ENCODE assay signal across 1 cellular context in the genomic region with DNA sequence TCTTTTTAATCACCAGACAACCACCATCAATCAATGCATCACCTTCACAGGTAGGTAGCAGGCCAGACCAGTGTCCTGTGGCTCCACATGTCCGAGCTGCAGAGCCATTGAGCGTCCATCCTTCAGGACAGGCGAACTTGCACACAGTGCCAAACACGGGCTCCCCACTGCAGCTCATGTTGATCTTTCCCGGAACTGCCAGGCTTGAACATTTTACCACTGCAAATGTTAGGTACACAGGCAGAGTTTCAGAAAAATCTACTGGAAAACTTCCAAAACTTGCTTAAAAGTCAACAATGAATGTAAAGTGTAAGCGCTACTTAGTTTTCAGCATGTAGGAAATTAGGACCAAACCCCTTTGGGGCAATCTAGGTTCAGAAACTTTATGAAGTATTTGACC.
A peak's percentile ranks its signal among the peaks of the same experiment; 100 is the strongest.
TF ChIP-seq lines count a peak whose summit lies in the region.

No MANE protein-coding gene starts in this region.

TF ChIP-seq in liver, 16 proteins besides CTCF, POLR2A, EP300 and RAD21 (continued from another document):
- TF ChIP-seq, protein P1, sequence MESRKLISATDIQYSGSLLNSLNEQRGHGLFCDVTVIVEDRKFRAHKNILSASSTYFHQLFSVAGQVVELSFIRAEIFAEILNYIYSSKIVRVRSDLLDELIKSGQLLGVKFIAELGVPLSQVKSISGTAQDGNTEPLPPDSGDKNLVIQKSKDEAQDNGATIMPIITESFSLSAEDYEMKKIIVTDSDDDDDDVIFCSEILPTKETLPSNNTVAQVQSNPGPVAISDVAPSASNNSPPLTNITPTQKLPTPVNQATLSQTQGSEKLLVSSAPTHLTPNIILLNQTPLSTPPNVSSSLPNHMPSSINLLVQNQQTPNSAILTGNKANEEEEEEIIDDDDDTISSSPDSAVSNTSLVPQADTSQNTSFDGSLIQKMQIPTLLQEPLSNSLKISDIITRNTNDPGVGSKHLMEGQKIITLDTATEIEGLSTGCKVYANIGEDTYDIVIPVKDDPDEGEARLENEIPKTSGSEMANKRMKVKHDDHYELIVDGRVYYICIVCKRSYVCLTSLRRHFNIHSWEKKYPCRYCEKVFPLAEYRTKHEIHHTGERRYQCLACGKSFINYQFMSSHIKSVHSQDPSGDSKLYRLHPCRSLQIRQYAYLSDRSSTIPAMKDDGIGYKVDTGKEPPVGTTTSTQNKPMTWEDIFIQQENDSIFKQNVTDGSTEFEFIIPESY (IDR thresholded peaks at IDR 0.05): peak; percentile 66
- TF ChIP-seq, protein P2, sequence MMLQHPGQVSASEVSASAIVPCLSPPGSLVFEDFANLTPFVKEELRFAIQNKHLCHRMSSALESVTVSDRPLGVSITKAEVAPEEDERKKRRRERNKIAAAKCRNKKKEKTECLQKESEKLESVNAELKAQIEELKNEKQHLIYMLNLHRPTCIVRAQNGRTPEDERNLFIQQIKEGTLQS (IDR thresholded peaks at IDR 0.05): no peak
- TF ChIP-seq SP1 (IDR thresholded peaks at IDR 0.05): peak; percentile 63
- TF ChIP-seq TAF1 (conservative IDR thresholded peaks at IDR 0.05): no peak
- TF ChIP-seq, protein P3, sequence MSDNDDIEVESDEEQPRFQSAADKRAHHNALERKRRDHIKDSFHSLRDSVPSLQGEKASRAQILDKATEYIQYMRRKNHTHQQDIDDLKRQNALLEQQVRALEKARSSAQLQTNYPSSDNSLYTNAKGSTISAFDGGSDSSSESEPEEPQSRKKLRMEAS (IDR thresholded peaks at IDR 0.05): peak; percentile 88
- peak; percentile 73 for TF ChIP-seq YY1 (IDR thresholded peaks at IDR 0.05)
- TF ChIP-seq, protein P4, sequence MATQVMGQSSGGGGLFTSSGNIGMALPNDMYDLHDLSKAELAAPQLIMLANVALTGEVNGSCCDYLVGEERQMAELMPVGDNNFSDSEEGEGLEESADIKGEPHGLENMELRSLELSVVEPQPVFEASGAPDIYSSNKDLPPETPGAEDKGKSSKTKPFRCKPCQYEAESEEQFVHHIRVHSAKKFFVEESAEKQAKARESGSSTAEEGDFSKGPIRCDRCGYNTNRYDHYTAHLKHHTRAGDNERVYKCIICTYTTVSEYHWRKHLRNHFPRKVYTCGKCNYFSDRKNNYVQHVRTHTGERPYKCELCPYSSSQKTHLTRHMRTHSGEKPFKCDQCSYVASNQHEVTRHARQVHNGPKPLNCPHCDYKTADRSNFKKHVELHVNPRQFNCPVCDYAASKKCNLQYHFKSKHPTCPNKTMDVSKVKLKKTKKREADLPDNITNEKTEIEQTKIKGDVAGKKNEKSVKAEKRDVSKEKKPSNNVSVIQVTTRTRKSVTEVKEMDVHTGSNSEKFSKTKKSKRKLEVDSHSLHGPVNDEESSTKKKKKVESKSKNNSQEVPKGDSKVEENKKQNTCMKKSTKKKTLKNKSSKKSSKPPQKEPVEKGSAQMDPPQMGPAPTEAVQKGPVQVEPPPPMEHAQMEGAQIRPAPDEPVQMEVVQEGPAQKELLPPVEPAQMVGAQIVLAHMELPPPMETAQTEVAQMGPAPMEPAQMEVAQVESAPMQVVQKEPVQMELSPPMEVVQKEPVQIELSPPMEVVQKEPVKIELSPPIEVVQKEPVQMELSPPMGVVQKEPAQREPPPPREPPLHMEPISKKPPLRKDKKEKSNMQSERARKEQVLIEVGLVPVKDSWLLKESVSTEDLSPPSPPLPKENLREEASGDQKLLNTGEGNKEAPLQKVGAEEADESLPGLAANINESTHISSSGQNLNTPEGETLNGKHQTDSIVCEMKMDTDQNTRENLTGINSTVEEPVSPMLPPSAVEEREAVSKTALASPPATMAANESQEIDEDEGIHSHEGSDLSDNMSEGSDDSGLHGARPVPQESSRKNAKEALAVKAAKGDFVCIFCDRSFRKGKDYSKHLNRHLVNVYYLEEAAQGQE (IDR thresholded peaks at IDR 0.05): peak; percentile 59
- no peak for TF ChIP-seq EGR1 (IDR thresholded peaks at IDR 0.05; ENCODE audit: low read depth in 2 of 2)
- peak; percentile 87 for TF ChIP-seq FOXA1 (IDR thresholded peaks at IDR 0.05)
- TF ChIP-seq HNF4G (IDR thresholded peaks at IDR 0.05): no peak
- TF ChIP-seq RXRA (IDR thresholded peaks at IDR 0.05): peak; percentile 54 to 85
- TF ChIP-seq JUND (IDR thresholded peaks at IDR 0.05): peak in 1 of 2 donors; percentile 31
